ENCODE assay signal across 8 cellular contexts in genomic region chr10:72296829-72297280, GRCh38. TPM values are rescaled to one million over a fixed set of nuclear protein-coding genes. Genes with fewer than 3 reads are reported as not detected.
DNase-seq lines count a peak whose midpoint lies in the region; ATAC-seq, FAIRE-seq and TF ChIP-seq lines count a peak whose summit lies in the region.
"Not testable (repeated sequence)": the region's sequence is repeated elsewhere in the genome, so short reads cannot be mapped to it uniquely, and the experiment has no call there.

No MANE protein-coding gene starts in this region.

- not testable (repeated sequence) for H2BK120ac ChIP-seq in neuronal stem cell (ENCODE audit: low read depth, low read length)

- H3K27ac Mint-ChIP-seq in activated naive CD8-positive, alpha-beta T cell treated with anti-CD3 and anti-CD28 coated beads, Interleukin-2, amount 50 U/mL, for 24 hours, result peak overlapping the region; percentile 100
- not testable (repeated sequence) for H3K27ac Mint-ChIP-seq in endodermal cell

- peak overlapping the region; percentile 18 to 71 (median 62); a peak in 16 of 20 replicates for H3K4me3 ChIP-seq in BLaER1 treated with 17β-estradiol and CSF1 and Interleukin-3, amounts not matched to agents 10 nM and 100 nM
- not testable (repeated sequence) for H3K4me3 ChIP-seq in HEK293 (ENCODE audit: low read depth, low read length); keratinocyte (ENCODE audit: control insufficient read depth in 2 of 3, extremely low read depth in 1 of 3, insufficient read depth in 2 of 3, low read depth in 1 of 3, low read length in 3 of 3)
- H3K4me3 ChIP-seq in SK-N-SH (ENCODE audit: low read depth in 2 of 2, low read length in 1 of 2) (peak overlapping the region; percentile 64 to 71; a peak in 2 of 4 replicates), endodermal cell (ENCODE audit: low read length) (peak overlapping the region; percentile 87), neuronal stem cell (ENCODE audit: low read length in 2 of 2) (peak overlapping the region; percentile 50 to 81), suprapubic skin (peak overlapping the region; percentile 67)

- H3K27me3 ChIP-seq in BLaER1 treated with 17β-estradiol and CSF1 and Interleukin-3, amounts not matched to agents 10 nM and 100 nM; SK-N-SH (ENCODE audit: insufficient read depth); endodermal cell (ENCODE audit: control insufficient read depth, insufficient read depth, low read length, poor library complexity, severe bottlenecking); keratinocyte (ENCODE audit: control insufficient read depth, extremely low read depth, insufficient read depth, low read length); neuronal stem cell (ENCODE audit: control insufficient read depth in 3 of 3, insufficient read depth in 3 of 3, low read depth in 1 of 3, low read length in 3 of 3); suprapubic skin: not testable (repeated sequence)

- H3K4me2 ChIP-seq in BLaER1 treated with 17β-estradiol and CSF1 and Interleukin-3, amounts not matched to agents 10 nM and 100 nM, result peak overlapping the region; percentile 73 to 92 (median 84)
- H3K4me2 ChIP-seq in SK-N-SH, result peak overlapping the region; percentile 89
- H3K4me2 ChIP-seq in keratinocyte (ENCODE audit: control insufficient read depth, extremely low read depth, insufficient read depth, low read depth, low read length), result peak overlapping the region; percentile 80
- H3K4me2 ChIP-seq in neuronal stem cell (ENCODE audit: insufficient read depth, low read length, poor library complexity, severe bottlenecking), result peak overlapping the region; percentile 62

- H3K14ac ChIP-seq in neuronal stem cell (ENCODE audit: low read length), result not testable (repeated sequence)

- CTCF ChIA-PET in HEK293 (lab: Yijun Ruan, JAX), result interaction anchor here (0.7 kb wide), 1 partner anchor 71 kb away, joined by 5 read pairs; no protein-coding TSS in a partner anchor
- CTCF ChIA-PET in SK-N-SH (lab: Yijun Ruan, JAX), result interaction anchor here (1.0 to 3.0 kb wide), 4 partner anchors 22 to 41 kb away, joined by 3 to 15 read pairs (median 4); partner anchors contain the start of gene DDIT4

- peak overlapping the region; percentile 67 for H3K23ac ChIP-seq in neuronal stem cell (ENCODE audit: low read depth, low read length, poor library complexity)

- H3K27me3 Mint-ChIP-seq in activated naive CD8-positive, alpha-beta T cell treated with anti-CD3 and anti-CD28 coated beads, Interleukin-2, amount 50 U/mL, for 24 hours; endodermal cell (ENCODE audit: insufficient read depth): not testable (repeated sequence)

- H4K91ac ChIP-seq in neuronal stem cell (ENCODE audit: low read depth, low read length, poor library complexity), result not testable (repeated sequence)

- peak overlapping the region; percentile 3 for H2AK5ac ChIP-seq in neuronal stem cell (ENCODE audit: low read depth, low read length)

- H3K79me1 ChIP-seq in neuronal stem cell (ENCODE audit: low read depth, low read length), result not testable (repeated sequence)

- peak overlapping the region; percentile 79 to 91 (median 87) for H3K9ac ChIP-seq in BLaER1 treated with 17β-estradiol and CSF1 and Interleukin-3, amounts not matched to agents 10 nM and 100 nM
- peak overlapping the region; percentile 74; the same call in 1 of the 2 replicates for H3K9ac ChIP-seq in SK-N-SH
- H3K9ac ChIP-seq in endodermal cell (ENCODE audit: extremely low read depth, low read length, poor library complexity, severe bottlenecking); neuronal stem cell (ENCODE audit: low read depth, low read length, poor library complexity): not testable (repeated sequence)
- H3K9ac ChIP-seq in keratinocyte (ENCODE audit: control insufficient read depth, extremely low read depth, insufficient read depth, low read length), result peak overlapping the region; percentile 83

- not testable (repeated sequence) for H4K20me1 ChIP-seq in BLaER1 treated with 17β-estradiol and CSF1 and Interleukin-3, amounts not matched to agents 10 nM and 100 nM; SK-N-SH (ENCODE audit: insufficient read depth); keratinocyte (ENCODE audit: control insufficient read depth, extremely low read depth, insufficient read depth, low read length)

- ATAC-seq in activated naive CD8-positive, alpha-beta T cell treated with anti-CD3 and anti-CD28 coated beads, Interleukin-2, amount 50 U/mL, for 24 hours, result not testable (repeated sequence)

- not testable (repeated sequence) for H3K36me3 ChIP-seq in BLaER1 treated with 17β-estradiol and CSF1 and Interleukin-3, amounts not matched to agents 10 nM and 100 nM; HEK293 (ENCODE audit: control insufficient read depth in 2 of 2, insufficient read depth in 1 of 2, low read length in 2 of 2); SK-N-SH (replicated peaks in 1 of 2; ENCODE audit: control insufficient read depth in 1 of 2, insufficient read depth in 2 of 2, low read length in 1 of 2); endodermal cell (ENCODE audit: control insufficient read depth, insufficient read depth, low read length); keratinocyte (ENCODE audit: control insufficient read depth in 2 of 2, extremely low read depth in 1 of 2, insufficient read depth in 2 of 2, low read length in 2 of 2); neuronal stem cell (replicated peaks in 1 of 2; ENCODE audit: control insufficient read depth in 2 of 2, insufficient read depth in 2 of 2, low read length in 2 of 2); suprapubic skin

- FAIRE-seq in keratinocyte (lab: Jason Lieb, UNC), result not testable (repeated sequence)

- peaks cover 80% of the 10 kb centered on the region for H3K4me1 Mint-ChIP-seq in activated naive CD8-positive, alpha-beta T cell treated with anti-CD3 and anti-CD28 coated beads, Interleukin-2, amount 50 U/mL, for 24 hours
- not testable (repeated sequence) for H3K4me1 Mint-ChIP-seq in endodermal cell

- peaks cover 13% of the 10 kb centered on the region for H3F3A ChIP-seq in SK-N-SH (replicated peaks; ENCODE audit: insufficient read depth)

- H3K36me3 Mint-ChIP-seq in activated naive CD8-positive, alpha-beta T cell treated with anti-CD3 and anti-CD28 coated beads, Interleukin-2, amount 50 U/mL, for 24 hours (ENCODE audit: low read depth); endodermal cell (ENCODE audit: low read depth): not testable (repeated sequence)

- not testable (repeated sequence) for H3K9me1 ChIP-seq in keratinocyte (ENCODE audit: control insufficient read depth, extremely low read depth, insufficient read depth, low read length)

- H3K18ac ChIP-seq in neuronal stem cell (ENCODE audit: low read length), result peak overlapping the region; percentile 20

- 91% methylated on average over 19 of the region's 19 CpGs for WGBS in SK-N-SH (ENCODE audit: low lambda C conversion rate)
- 92 to 96% methylated on average over 8 to 16 of the region's 19 CpGs for WGBS in endodermal cell (ENCODE audit: insufficient coverage in 1 of 2, insufficient read length in 1 of 2), 2 experiments
- WGBS in neuronal stem cell (ENCODE audit: extremely low coverage in 2 of 2, insufficient read length in 2 of 2, insufficient replicate concordance in 1 of 2), 2 donors, result no CpG with 5 or more reads among the region's 19 CpGs
- 79% methylated on average over 19 of the region's 19 CpGs for WGBS in suprapubic skin

- not testable (repeated sequence) for TF ChIP-seq RAD21 in SK-N-SH (IDR thresholded peaks at IDR 0.05; ENCODE audit: low read length)

- not testable (repeated sequence) for DNase-seq in SK-N-SH; activated naive CD8-positive, alpha-beta T cell treated with anti-CD3 and anti-CD28 coated beads, Interleukin-2, amount 50 U/mL, for 24 hours; endodermal cell; keratinocyte (ENCODE audit: low read depth, low spot score); neuronal stem cell (ENCODE audit: low spot score); suprapubic skin (ENCODE audit: low spot score in 2 of 2)

- POLR2A ChIA-PET in HEK293 (lab: Yijun Ruan, JAX), result interaction anchor here (0.7 to 2.5 kb wide), 4 partner anchors 17 to 36 kb away, joined by 3 to 23 read pairs (median 5); partner anchors contain the start of gene DDIT4
- POLR2A ChIA-PET in SK-N-SH (lab: Yijun Ruan, JAX), result interaction anchor here (0.8 to 1.5 kb wide), 5 partner anchors 19 to 45 kb away, joined by 3 to 4 read pairs (median 3); no protein-coding TSS in a partner anchor

- H3K4me3 Mint-ChIP-seq in activated naive CD8-positive, alpha-beta T cell treated with anti-CD3 and anti-CD28 coated beads, Interleukin-2, amount 50 U/mL, for 24 hours, result peak overlapping the region; percentile 85
- peak overlapping the region; percentile 68 for H3K4me3 Mint-ChIP-seq in endodermal cell

- not testable (repeated sequence) for TF ChIP-seq POLR2A in suprapubic skin (IDR thresholded peaks at IDR 0.05)

- H4K8ac ChIP-seq in neuronal stem cell (ENCODE audit: low read depth, low read length), result not testable (repeated sequence)

- not testable (repeated sequence) for TF ChIP-seq EP300 in SK-N-SH (IDR thresholded peaks at IDR 0.05; ENCODE audit: borderline replicate concordance in 1 of 2, low read depth in 1 of 2, low read length in 1 of 2); suprapubic skin (IDR thresholded peaks at IDR 0.05)

- TF ChIP-seq CTCF in HEK293 (tag by site-specific recombination; IDR thresholded peaks at IDR 0.05); SK-N-SH (IDR thresholded peaks at IDR 0.05); endodermal cell (conservative IDR thresholded peaks at IDR 0.05); keratinocyte (optimal IDR thresholded peaks at IDR 0.05 in 1 of 3, IDR thresholded peaks at IDR 0.05 in 1 of 3, conservative IDR thresholded peaks at IDR 0.05 in 1 of 3; ENCODE audit: extremely low read depth in 1 of 3, insufficient read depth in 2 of 3, low read length in 3 of 3); suprapubic skin (IDR thresholded peaks at IDR 0.05): not testable (repeated sequence)

- H3K4ac ChIP-seq in neuronal stem cell (ENCODE audit: low read length), result not testable (repeated sequence)

- peaks cover 0 to 13% (median 6%) of the 10 kb centered on the region in 11 experiments; a peak in 10 of 22 replicates for H3K9me3 ChIP-seq in BLaER1 treated with 17β-estradiol and CSF1 and Interleukin-3, amounts not matched to agents 10 nM and 100 nM (replicated peaks in 1 of 11)
- H3K9me3 ChIP-seq in HEK293 (ENCODE audit: control insufficient read depth, insufficient read depth, low read depth, low read length); SK-N-SH; endodermal cell (ENCODE audit: control insufficient read depth, low read length); keratinocyte (ENCODE audit: control insufficient read depth, low read depth, low read length); neuronal stem cell (replicated peaks in 1 of 2; ENCODE audit: control insufficient read depth in 2 of 2, insufficient read depth in 1 of 2, low read depth in 1 of 2, low read length in 2 of 2); suprapubic skin: not testable (repeated sequence)

- peaks cover 65 to 84% (median 77%) of the 10 kb centered on the region in 10 experiments for H3K4me1 ChIP-seq in BLaER1 treated with 17β-estradiol and CSF1 and Interleukin-3, amounts not matched to agents 10 nM and 100 nM
- H3K4me1 ChIP-seq in HEK293 (ENCODE audit: control insufficient read depth, insufficient read depth, low read length); endodermal cell (ENCODE audit: control insufficient read depth, insufficient read depth, low read length): not testable (repeated sequence)
- H3K4me1 ChIP-seq in SK-N-SH (ENCODE audit: control insufficient read depth in 1 of 2, insufficient read depth in 2 of 2, low read depth in 1 of 2, low read length in 1 of 2) (peaks cover 6 to 16% of the 10 kb centered on the region in 2 experiments; a peak in 2 of 4 replicates), keratinocyte (ENCODE audit: control insufficient read depth, extremely low read depth, insufficient read depth, low read length) (peaks cover 31% of the 10 kb centered on the region), neuronal stem cell (ENCODE audit: control insufficient read depth in 2 of 2, insufficient read depth in 1 of 2, low read depth in 1 of 2, low read length in 2 of 2) (peaks cover 18 to 20% of the 10 kb centered on the region in 2 donors), suprapubic skin (peaks cover 26% of the 10 kb centered on the region)

- not testable (repeated sequence) for H3K79me2 ChIP-seq in SK-N-SH (ENCODE audit: insufficient read depth); keratinocyte (ENCODE audit: control insufficient read depth, insufficient read depth, low read length)

- peak overlapping the region; percentile 86 to 99 (median 95) for H3K27ac ChIP-seq in BLaER1 treated with 17β-estradiol and CSF1 and Interleukin-3, amounts not matched to agents 10 nM and 100 nM
- not testable (repeated sequence) for H3K27ac ChIP-seq in HEK293 (ENCODE audit: extremely low read depth, low read depth, low read length); SK-N-SH (ENCODE audit: low read depth in 2 of 2, low read length in 1 of 2); endodermal cell (ENCODE audit: low read depth, low read length); neuronal stem cell (replicated peaks; ENCODE audit: low read length)
- H3K27ac ChIP-seq in keratinocyte (ENCODE audit: control insufficient read depth, insufficient read depth, low read length) (peak overlapping the region; percentile 46), suprapubic skin (peak overlapping the region; percentile 43)

- H2BK12ac ChIP-seq in neuronal stem cell (ENCODE audit: low read length), result peak overlapping the region; percentile 76

- not testable (repeated sequence) for H3K9me2 ChIP-seq in SK-N-SH

- H2BK5ac ChIP-seq in neuronal stem cell (ENCODE audit: low read length), result not testable (repeated sequence)

- dilution Hi-C loops in keratinocyte (cut with MboI; ENCODE audit: extremely low pct_ligation_motif_present, low sequenced_read_pairs), result not testable (repeated sequence)

- H2BK15ac ChIP-seq in neuronal stem cell (ENCODE audit: low read length), result not testable (repeated sequence)

- peak overlapping the region; percentile 79; the same call in 1 of the 2 replicates for H2AFZ ChIP-seq in SK-N-SH (ENCODE audit: low read depth)
- not testable (repeated sequence) for H2AFZ ChIP-seq in keratinocyte (ENCODE audit: control insufficient read depth, low read length); neuronal stem cell (ENCODE audit: low read length)

- H3K9me3 Mint-ChIP-seq in activated naive CD8-positive, alpha-beta T cell treated with anti-CD3 and anti-CD28 coated beads, Interleukin-2, amount 50 U/mL, for 24 hours; endodermal cell: not testable (repeated sequence)

RNA-seq across cellular contexts. Expression of gene DDIT4, which starts 23.1 kb away (rescaled TPM):
- 24.9 and 30.4 TPM in 2 replicates for polyA plus RNA-seq in SK-N-SH (2012; rRNA removed)
- polyA plus RNA-seq in SK-N-SH (2012; cell fraction: cytosol; rRNA removed), result 19.5 and 19.9 TPM in 2 replicates
- 41.8 and 55.3 TPM in 2 replicates for polyA plus RNA-seq in SK-N-SH (2012; cell fraction: nucleus; rRNA removed)
- 10 to 100 TPM; 20.5 to 30.2 TPM for total RNA-seq in endodermal cell
- 178 TPM for polyA plus RNA-seq in endodermal cell (2013, experiment 1 of 2)
- polyA plus RNA-seq in endodermal cell (2013, experiment 2 of 2), result 119 TPM
- 153 to 289 TPM (median 248 TPM) in 3 replicates for polyA plus RNA-seq in keratinocyte
- 227 TPM for polyA plus RNA-seq in keratinocyte (2011; ENCODE audit: low read depth)
- polyA plus RNA-seq in keratinocyte (2011; cell fraction: cytosol; rRNA removed), result 88.3 and 149 TPM in 2 replicates
- polyA plus RNA-seq in keratinocyte (2011; cell fraction: nucleus; rRNA removed), result 237 and 241 TPM in 2 replicates
- polyA plus RNA-seq in keratinocyte (2012; ENCODE audit: low replicate concordance), result 409 and 466 TPM in 2 replicates
- 214 to 285 TPM (median 225 TPM) in 3 replicates for polyA minus RNA-seq in keratinocyte
- 466 TPM for polyA minus RNA-seq in keratinocyte (2011; cell fraction: cytosol; rRNA and poly(A)+ RNA removed)
- polyA minus RNA-seq in keratinocyte (2011; cell fraction: nucleus; rRNA and poly(A)+ RNA removed), result 259 and 281 TPM in 2 replicates
- 58.0 TPM for polyA plus RNA-seq in neuronal stem cell (2013, experiment 1 of 2)
- 58.6 TPM for polyA plus RNA-seq in neuronal stem cell (2013, experiment 2 of 2)
- 100 to 1,000 TPM; 170 to 246 (median 225) TPM for total RNA-seq in suprapubic skin

RNA-seq across cellular contexts. Expression of gene DNAJB12, which starts 57.9 kb away (rescaled TPM):
- polyA plus RNA-seq in SK-N-SH (2012; rRNA removed), result 22.9 and 25.8 TPM in 2 replicates
- polyA plus RNA-seq in SK-N-SH (2012; cell fraction: cytosol; rRNA removed), result 15.6 and 19.0 TPM in 2 replicates
- 38.8 and 40.0 TPM in 2 replicates for polyA plus RNA-seq in SK-N-SH (2012; cell fraction: nucleus; rRNA removed)
- 10 to 100 TPM; 22.6 to 27.5 TPM for total RNA-seq in endodermal cell
- 18.3 TPM for polyA plus RNA-seq in endodermal cell (2013, experiment 1 of 2)
- polyA plus RNA-seq in endodermal cell (2013, experiment 2 of 2), result 17.5 TPM
- polyA plus RNA-seq in keratinocyte, result 11.5 to 19.3 TPM (median 12.0 TPM) in 3 replicates
- polyA plus RNA-seq in keratinocyte (2011; ENCODE audit: low read depth), result 14.8 TPM
- polyA plus RNA-seq in keratinocyte (2011; cell fraction: cytosol; rRNA removed), result 11.5 and 14.9 TPM in 2 replicates
- polyA plus RNA-seq in keratinocyte (2011; cell fraction: nucleus; rRNA removed), result 32.1 and 39.9 TPM in 2 replicates
- 16.2 and 23.3 TPM in 2 replicates for polyA plus RNA-seq in keratinocyte (2012; ENCODE audit: low replicate concordance)
- 11.2 to 31.7 TPM (median 11.8 TPM) in 3 replicates for polyA minus RNA-seq in keratinocyte
- 12.5 TPM for polyA minus RNA-seq in keratinocyte (2011; cell fraction: cytosol; rRNA and poly(A)+ RNA removed)
- 19.3 and 20.3 TPM in 2 replicates for polyA minus RNA-seq in keratinocyte (2011; cell fraction: nucleus; rRNA and poly(A)+ RNA removed)
- polyA plus RNA-seq in neuronal stem cell (2013, experiment 1 of 2), result 10.8 TPM
- polyA plus RNA-seq in neuronal stem cell (2013, experiment 2 of 2), result 10.2 TPM
- total RNA-seq in suprapubic skin, result 10 to 100 TPM; 44.0 to 61.8 (median 46.7) TPM

Comparison
In these comparisons a context has a peak if more than half of its experiments do, and no peak if none do; other contexts are left out.
1. RNA of gene DDIT4, which starts 23.1 kb away (total RNA-seq): 170 to 246 TPM in suprapubic skin; 20.5 to 30.2 TPM in endodermal cell; every median in the first group is over 4 times any median in the second.
2. Peak in every context shown above with its lines, with median percentiles within 50 percentile points of each other: H3K4me2 ChIP-seq.